8 cellular contexts compared by ENCODE assay signal in genomic region chr16:68272501-68273209, GRCh38. TPM values are rescaled to one million over a fixed set of nuclear protein-coding genes. Genes with fewer than 3 reads are reported as not detected.
DNase-seq lines count a peak whose midpoint lies in the region; ATAC-seq and TF ChIP-seq lines count a peak whose summit lies in the region.

No MANE protein-coding gene starts in this region.

- TF ChIP-seq CTCF in ovary (IDR thresholded peaks at IDR 0.05) = no peak
- TF ChIP-seq CTCF in A673 (conservative IDR thresholded peaks at IDR 0.05; ENCODE audit: low read depth, low read length) = no peak

- DNase-seq in CD1c-positive myeloid dendritic cell (ENCODE audit: extremely low spot score) (peak; percentile 23), NCI-H2029 treated with DMSO at 0.1 percent for 48 hours (lab: John Stamatoyannopoulos, UW) (peak; percentile 29), memory B cell (ENCODE audit: low spot score in 2 of 2) (no peak), ovary (no peak), A673 (ENCODE audit: low spot score) (no peak), HEK293T (ENCODE audit: extremely low spot score) (no peak)
- peak; percentile 32 for DNase-seq in activated T-cell treated with anti-CD3 and anti-CD28 coated beads, Interleukin-2, amount 50 U/mL, for 4 hours

- peaks cover 86% of the 10 kb centered on the region for H3K4me1 Mint-ChIP-seq in activated T-cell treated with anti-CD3 and anti-CD28 coated beads, Interleukin-2, amount 50 U/mL, for 4 hours (ENCODE audit: low read depth)
- H3K4me1 Mint-ChIP-seq in memory B cell = peaks cover 44% of the 10 kb centered on the region

- intact Hi-C loops in ovary (cut with DNase I) (no loop called here), A673 (cut with micrococcal nuclease; ENCODE audit: unreplicated experiment) (no loop called here)

- 91 to 95% (median 92%) methylated on average over 4 of the region's 4 CpGs for WGBS in ovary, 3 donors

- H3K27ac ChIP-seq in ovary (no peak overlapping the region), A673 (ENCODE audit: low read depth, low read length, poor library complexity, severe bottlenecking) (no peak overlapping the region)

- no peak overlapping the region for H3K4me3 ChIP-seq in ovary
- H3K4me3 ChIP-seq in A673 (ENCODE audit: low read depth, low read length, poor library complexity, severe bottlenecking) = no peak overlapping the region

- peak overlapping the region; percentile 42 for H3K27ac Mint-ChIP-seq in memory B cell

- H3K9me3 Mint-ChIP-seq in activated T-cell treated with anti-CD3 and anti-CD28 coated beads, Interleukin-2, amount 50 U/mL, for 4 hours = no peaks in the 10 kb centered on the region
- no peaks in the 10 kb centered on the region for H3K9me3 Mint-ChIP-seq in memory B cell

- TF ChIP-seq POLR2A in ovary (IDR thresholded peaks at IDR 0.05) = no peak

- peak; percentile 10 to 11 for ATAC-seq in activated T-cell treated with anti-CD3 and anti-CD28 coated beads, Interleukin-2, amount 50 U/mL, for 4 hours
- ATAC-seq in memory B cell (ENCODE audit: low read depth) = peak; percentile 54
- ATAC-seq in HG03175 (IDR thresholded peaks at IDR 0.05; ENCODE audit: unreplicated experiment) = no peak

- H3K9me3 ChIP-seq in ovary (no peaks in the 10 kb centered on the region), A673 (ENCODE audit: low read depth, low read length, poor library complexity, severe bottlenecking) (no peaks in the 10 kb centered on the region)

- no peak for TF ChIP-seq EP300 in ovary (IDR thresholded peaks at IDR 0.05)

- POLR2A ChIA-PET in A673 (lab: Charles Lee; ENCODE audit: low non-redundant PET) (no interaction called here), HEK293T (lab: Yijun Ruan, JAX) (interaction anchor here (0.8 to 1.3 kb wide), 2 partner anchors 11 to 12 kb away, joined by 3 read pairs; no protein-coding TSS in a partner anchor)

- H3K27me3 ChIP-seq in ovary = no peaks in the 10 kb centered on the region
- H3K27me3 ChIP-seq in A673 (replicated peaks; ENCODE audit: insufficient read depth, low read depth, low read length, poor library complexity) = no peaks in the 10 kb centered on the region

- no TSS peak for BruUV-seq in A673 (replicated peaks; lab: Mats Ljungman, UMichigan)

- H3K27me3 Mint-ChIP-seq in activated T-cell treated with anti-CD3 and anti-CD28 coated beads, Interleukin-2, amount 50 U/mL, for 4 hours (ENCODE audit: low read depth) = no peaks in the 10 kb centered on the region
- no peaks in the 10 kb centered on the region for H3K27me3 Mint-ChIP-seq in memory B cell

- H3K36me3 ChIP-seq in ovary (no peaks in the 10 kb centered on the region), A673 (ENCODE audit: insufficient read depth, low read length, poor library complexity, severe bottlenecking) (peaks cover 4% of the 10 kb centered on the region)

- H3K4me3 Mint-ChIP-seq in activated T-cell treated with anti-CD3 and anti-CD28 coated beads, Interleukin-2, amount 50 U/mL, for 4 hours = peak overlapping the region; percentile 41
- peak overlapping the region; percentile 66 for H3K4me3 Mint-ChIP-seq in memory B cell

- H3K4me1 ChIP-seq in ovary (ENCODE audit: insufficient read depth) (no peaks in the 10 kb centered on the region), A673 (ENCODE audit: insufficient read depth, low read length, poor library complexity, severe bottlenecking) (peaks cover 3% of the 10 kb centered on the region)

- CTCF ChIA-PET in A673 (lab: Charles Lee) = no interaction called here
- CTCF ChIA-PET in HEK293T (lab: Yijun Ruan, JAX) = interaction anchor here (1.3 to 1.4 kb wide), 2 partner anchors 9 to 55 kb away, joined by 3 to 5 read pairs; partner anchors contain the start of gene SLC7A6

- H3K36me3 Mint-ChIP-seq in activated T-cell treated with anti-CD3 and anti-CD28 coated beads, Interleukin-2, amount 50 U/mL, for 4 hours (ENCODE audit: insufficient read depth) = peaks cover 34% of the 10 kb centered on the region
- peaks cover 12% of the 10 kb centered on the region for H3K36me3 Mint-ChIP-seq in memory B cell

TF ChIP-seq in HEK293T, 16 proteins besides CTCF, POLR2A, EP300 and RAD21:
- no peak for TF ChIP-seq FOXM1 (IDR thresholded peaks at IDR 0.05; ENCODE audit: borderline replicate concordance)
- no peak for TF ChIP-seq FOXK2 (IDR thresholded peaks at IDR 0.05)
- TF ChIP-seq ELF4 (IDR thresholded peaks at IDR 0.05) = no peak
- TF ChIP-seq BHLHE40 (IDR thresholded peaks at IDR 0.05; ENCODE audit: borderline replicate concordance) = no peak
- no peak for TF ChIP-seq CTBP1 (IDR thresholded peaks at IDR 0.05; ENCODE audit: borderline replicate concordance)
- TF ChIP-seq FOXA1 (IDR thresholded peaks at IDR 0.05) = no peak
- TF ChIP-seq SUZ12 (IDR thresholded peaks at IDR 0.05) = no peak
- TF ChIP-seq ZNF384 (IDR thresholded peaks at IDR 0.05) = no peak

RNA-seq across cellular contexts. Expression of gene SLC7A6, which starts 8.3 kb away (rescaled TPM):
- total RNA-seq in activated T-cell treated with anti-CD3 and anti-CD28 coated beads, Interleukin-2, amount 50 U/mL, for 4 hours = 100 to 1,000 TPM in 2 of 3 donors, 10 to 100 TPM in 1; 91.3 to 103 (median 103) TPM
- total RNA-seq in ovary (10 to 100 TPM in 3 of 7 donors, 1 to 10 TPM in 4; 5.5 to 14.4 (median 9.0) TPM), A673 (2021) (43.6 and 58.7 TPM in 2 replicates)
- polyA plus RNA-seq in ovary = 10 to 100 TPM in 1 of 2 donors, 1 to 10 TPM in 1; 3.1 to 11.5 TPM

RNA-seq across cellular contexts. Expression of gene PLA2G15, which starts 27.5 kb away (rescaled TPM):
- total RNA-seq in activated T-cell treated with anti-CD3 and anti-CD28 coated beads, Interleukin-2, amount 50 U/mL, for 4 hours = 10 to 100 TPM in 1 of 3 donors, 1 to 10 TPM in 2; 7.4 to 11.0 (median 7.9) TPM
- total RNA-seq in ovary = 10 to 100 TPM in 3 of 7 donors, 1 to 10 TPM in 4; 7.7 to 18.4 (median 9.7) TPM
- 10 to 100 TPM in 1 of 2 donors, 1 to 10 TPM in 1; 7.3 to 12.4 TPM for polyA plus RNA-seq in ovary
- total RNA-seq in A673 (2021) = 6.8 and 8.1 TPM in 2 replicates

RNA-seq across cellular contexts. Expression of gene ESRP2, which starts 36.7 kb away (rescaled TPM):
- 1 to 10 TPM in 1 of 3 donors, under 1 TPM in 2; 0.53 to 1.3 (median 0.68) TPM for total RNA-seq in activated T-cell treated with anti-CD3 and anti-CD28 coated beads, Interleukin-2, amount 50 U/mL, for 4 hours
- total RNA-seq in ovary = 10 to 100 TPM in 1 of 7 donors, 1 to 10 TPM in 4, under 1 TPM in 2; 0.68 to 13.8 (median 2.1) TPM
- under 1 TPM; 0.17 to 0.44 TPM for polyA plus RNA-seq in ovary
- total RNA-seq in A673 (2021) = 0.19 and 0.35 TPM in 2 replicates

RNA-seq across cellular contexts. Expression of gene SLC7A6OS, which starts 38.1 kb away (rescaled TPM):
- total RNA-seq in activated T-cell treated with anti-CD3 and anti-CD28 coated beads, Interleukin-2, amount 50 U/mL, for 4 hours = 10 to 100 TPM; 19.0 to 27.6 (median 21.5) TPM
- total RNA-seq in ovary (10 to 100 TPM in 6 of 7 donors, 1 to 10 TPM in 1; 8.9 to 20.7 (median 17.6) TPM), A673 (2021) (24.5 and 25.3 TPM in 2 replicates)
- 10 to 100 TPM in 1 of 2 donors, 1 to 10 TPM in 1; 8.7 to 18.3 TPM for polyA plus RNA-seq in ovary

RNA-seq across cellular contexts. Expression of gene PRMT7, which starts 38.2 kb away (rescaled TPM):
- 10 to 100 TPM; 60.3 to 66.8 (median 63.0) TPM for total RNA-seq in activated T-cell treated with anti-CD3 and anti-CD28 coated beads, Interleukin-2, amount 50 U/mL, for 4 hours
- 10 to 100 TPM; 27.8 to 43.4 (median 37.8) TPM for total RNA-seq in ovary
- 10 to 100 TPM; 35.8 to 42.2 TPM for polyA plus RNA-seq in ovary
- total RNA-seq in A673 (2021) = 60.2 and 66.2 TPM in 2 replicates

Comparison
In these comparisons a context has a peak if more than half of its experiments do, and no peak if none do; other contexts are left out.
1. DNase-seq: peak in CD1c-positive myeloid dendritic cell (single experiment), NCI-H2029 treated with DMSO at 0.1 percent for 48 hours (single experiment) and activated T-cell treated with anti-CD3 and anti-CD28 coated beads, Interleukin-2, amount 50 U/mL, for 4 hours (single experiment); none in memory B cell (0 of 2), ovary (0 of 5), A673 (single experiment) and HEK293T (single experiment).